ENCODE assay signal across 17 cellular contexts in the genomic region with DNA sequence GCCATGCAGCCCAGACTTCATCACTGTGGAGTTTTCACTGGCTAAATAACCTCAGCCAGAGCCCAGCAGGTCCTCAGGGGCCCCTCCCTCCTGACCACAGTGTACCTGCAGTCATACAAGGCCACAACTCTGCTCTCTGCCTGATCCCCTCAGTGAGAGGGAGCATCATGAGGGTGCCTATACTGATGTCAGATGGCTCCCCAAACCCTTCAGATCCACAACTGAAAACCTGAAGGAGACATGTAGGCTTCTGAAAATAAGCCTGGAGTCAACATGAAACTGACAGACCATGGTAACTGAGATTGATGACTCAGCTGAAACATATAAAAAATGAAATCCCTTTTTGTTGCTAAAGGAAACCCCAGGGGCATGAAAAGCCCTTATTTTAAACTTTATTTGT.
A peak's percentile ranks its signal among the peaks of the same experiment; 100 is the strongest.
DNase-seq lines count a peak whose midpoint lies in the region; ATAC-seq and TF ChIP-seq lines count a peak whose summit lies in the region.
"Had no signal": no experiment of that assay in that cellular context is flagged by ENCODE, and none has a peak within 500 bp of the region (broad histone marks: within the 10 kb centered on the region; RNA-seq: fewer than 3 reads in every experiment).

No MANE protein-coding gene starts in this region.

- H3K4me1 Mint-ChIP-seq in natural killer cell treated with Interleukin-12 subunit alpha and Interleukin-12 subunit beta and Interleukin-15 and Interleukin-18, amount 100 ng/mL, for 72 hours (ENCODE audit: low read depth in 2 of 2), result peaks cover 0 to 4% of the 10 kb centered on the region in 2 donors
- H3K4me1 Mint-ChIP-seq in natural killer cell, result no peaks in the 10 kb centered on the region
- H3K4me1 Mint-ChIP-seq in activated T-helper 17 cell treated with anti-CD3 and anti-CD28 coated beads, Interleukin-2, amount 50 U/mL, for 72 hours, result peaks cover 9% of the 10 kb centered on the region
- H3K4me1 Mint-ChIP-seq: immature natural killer cell had no signal

- no peaks in the 10 kb centered on the region for H3K9me3 ChIP-seq in GM23248 (ENCODE audit: low read depth)
- H3K9me3 ChIP-seq: gastroesophageal sphincter had no signal

- H2AFZ ChIP-seq in GM23248, result no peak overlapping the region

- no peaks in the 10 kb centered on the region for H3K9me2 ChIP-seq in GM23248 (ENCODE audit: insufficient read depth)

- no peak overlapping the region for H3K27ac ChIP-seq in GM23248
- H3K27ac ChIP-seq: gastroesophageal sphincter, KMS-11 had no signal

- H3K27me3 ChIP-seq in GM23248 (replicated peaks; ENCODE audit: insufficient read depth), result no peaks in the 10 kb centered on the region
- H3K27me3 ChIP-seq: gastroesophageal sphincter had no signal

- H3K36me3 ChIP-seq in GM23248 (ENCODE audit: low read depth), result no peaks in the 10 kb centered on the region
- H3K36me3 ChIP-seq: gastroesophageal sphincter had no signal

- no peak overlapping the region for H3K27ac Mint-ChIP-seq in natural killer cell treated with Interleukin-12 subunit alpha and Interleukin-12 subunit beta and Interleukin-15 and Interleukin-18, amount 100 ng/mL, for 72 hours
- H3K27ac Mint-ChIP-seq in natural killer cell, result no peak overlapping the region
- H3K27ac Mint-ChIP-seq in activated T-helper 17 cell treated with anti-CD3 and anti-CD28 coated beads, Interleukin-2, amount 50 U/mL, for 72 hours, result peak overlapping the region; percentile 84
- H3K27ac Mint-ChIP-seq: immature natural killer cell had no signal

- H3K9me3 Mint-ChIP-seq in natural killer cell treated with Interleukin-12 subunit alpha and Interleukin-12 subunit beta and Interleukin-15 and Interleukin-18, amount 100 ng/mL, for 72 hours, result no peaks in the 10 kb centered on the region
- no peaks in the 10 kb centered on the region for H3K9me3 Mint-ChIP-seq in natural killer cell
- no peaks in the 10 kb centered on the region for H3K9me3 Mint-ChIP-seq in activated T-helper 17 cell treated with anti-CD3 and anti-CD28 coated beads, Interleukin-2, amount 50 U/mL, for 72 hours
- H3K9me3 Mint-ChIP-seq: immature natural killer cell had no signal

- no peak for DNase-seq in natural killer cell treated with Interleukin-12 subunit alpha and Interleukin-12 subunit beta and Interleukin-15 and Interleukin-18, amount 100 ng/mL, for 72 hours (ENCODE audit: low spot score)
- no peak for DNase-seq in natural killer cell
- no peak for DNase-seq in GM23248
- DNase-seq in stimulated activated CD8-positive, alpha-beta memory T cell treated with anti-CD3 and anti-CD28 coated beads, Interleukin-4, amount 100 ng/mL, for 48 hours, result peak; percentile 48
- no peak for DNase-seq in cortex of kidney (lab: John Stamatoyannopoulos, UW)
- DNase-seq in NCI-H128 (lab: John Stamatoyannopoulos, UW; ENCODE audit: unreplicated experiment), result no peak
- no peak for DNase-seq in NCI-H146 treated with DMSO at 0.1 percent for 48 hours (lab: John Stamatoyannopoulos, UW; ENCODE audit: unreplicated experiment)
- DNase-seq: amniotic stem cell, DMS153, H9, immature natural killer cell, NCI-H1417, retina had no signal

- peaks cover 16% of the 10 kb centered on the region; the same call in 1 of the 2 replicates for H3K79me2 ChIP-seq in GM23248 (ENCODE audit: insufficient read depth)

- H3F3A ChIP-seq in GM23248 (ENCODE audit: insufficient read depth), result peaks cover 37% of the 10 kb centered on the region

- in situ Hi-C loops in GM23248 (cut with MboI), result loop anchor here (10.0 kb wide), 1 partner anchor 267 kb away; no protein-coding TSS in a partner anchor

- intact Hi-C loops in natural killer cell (cut with micrococcal nuclease), result no loop called here

- peaks cover 74% of the 10 kb centered on the region for H3K4me1 ChIP-seq in GM23248 (ENCODE audit: insufficient read depth)
- H3K4me1 ChIP-seq: gastroesophageal sphincter had no signal

- peak; percentile 28 to 73 for ATAC-seq in natural killer cell treated with Interleukin-12 subunit alpha and Interleukin-12 subunit beta and Interleukin-15 and Interleukin-18, amount 100 ng/mL, for 72 hours
- no peak for ATAC-seq in natural killer cell
- ATAC-seq in activated T-helper 17 cell treated with anti-CD3 and anti-CD28 coated beads, Interleukin-2, amount 50 U/mL, for 72 hours (replicated peaks), result peak; percentile 93
- ATAC-seq: gastroesophageal sphincter had no signal

- no peaks in the 10 kb centered on the region for H3K36me3 Mint-ChIP-seq in natural killer cell treated with Interleukin-12 subunit alpha and Interleukin-12 subunit beta and Interleukin-15 and Interleukin-18, amount 100 ng/mL, for 72 hours
- no peaks in the 10 kb centered on the region for H3K36me3 Mint-ChIP-seq in natural killer cell
- H3K36me3 Mint-ChIP-seq in activated T-helper 17 cell treated with anti-CD3 and anti-CD28 coated beads, Interleukin-2, amount 50 U/mL, for 72 hours (ENCODE audit: low read depth), result no peaks in the 10 kb centered on the region
- H3K36me3 Mint-ChIP-seq: immature natural killer cell had no signal

- no peak overlapping the region for H3K9ac ChIP-seq in GM23248
- H3K9ac ChIP-seq: KMS-11 had no signal

- H3K4me2 ChIP-seq in GM23248 (ENCODE audit: unreplicated experiment), result peak overlapping the region; percentile 38
- H3K4me2 ChIP-seq: KMS-11 had no signal

- H3K27me3 Mint-ChIP-seq in natural killer cell treated with Interleukin-12 subunit alpha and Interleukin-12 subunit beta and Interleukin-15 and Interleukin-18, amount 100 ng/mL, for 72 hours, result peaks cover 24 to 27% of the 10 kb centered on the region in 2 donors
- peaks cover 6 to 25% of the 10 kb centered on the region in 2 donors for H3K27me3 Mint-ChIP-seq in natural killer cell (ENCODE audit: low read depth in 2 of 2)
- peaks cover 13% of the 10 kb centered on the region for H3K27me3 Mint-ChIP-seq in activated T-helper 17 cell treated with anti-CD3 and anti-CD28 coated beads, Interleukin-2, amount 50 U/mL, for 72 hours

- no peak for TF ChIP-seq CTCF in natural killer cell (IDR thresholded peaks at IDR 0.05)

- no peak overlapping the region for H3K4me3 ChIP-seq in GM23248
- H3K4me3 ChIP-seq: gastroesophageal sphincter had no signal

- H4K20me1 ChIP-seq in GM23248 (ENCODE audit: insufficient read depth), result no peaks in the 10 kb centered on the region

- no peak overlapping the region for H3K4me3 Mint-ChIP-seq in natural killer cell treated with Interleukin-12 subunit alpha and Interleukin-12 subunit beta and Interleukin-15 and Interleukin-18, amount 100 ng/mL, for 72 hours
- no peak overlapping the region for H3K4me3 Mint-ChIP-seq in natural killer cell
- peak overlapping the region; percentile 55 for H3K4me3 Mint-ChIP-seq in activated T-helper 17 cell treated with anti-CD3 and anti-CD28 coated beads, Interleukin-2, amount 50 U/mL, for 72 hours
- H3K4me3 Mint-ChIP-seq: H9, immature natural killer cell, neural crest cell had no signal

Comparison
In these comparisons a context has a peak if more than half of its experiments do, and no peak if none do; other contexts are left out.
1. ATAC-seq: peak in natural killer cell treated with Interleukin-12 subunit alpha and Interleukin-12 subunit beta and Interleukin-15 and Interleukin-18, amount 100 ng/mL, for 72 hours (2 of 2) and activated T-helper 17 cell treated with anti-CD3 and anti-CD28 coated beads, Interleukin-2, amount 50 U/mL, for 72 hours (single experiment); none in natural killer cell (0 of 3).